2 cellular contexts compared by ENCODE assay signal in genomic region chr14:49970474-49971147, GRCh38.
TF ChIP-seq lines count a peak whose summit lies in the region.

No MANE protein-coding gene starts in this region.

TF ChIP-seq in GM23338, 12 proteins besides CTCF, POLR2A, EP300 and RAD21 (continued from another document):
- TF ChIP-seq REST (IDR thresholded peaks at IDR 0.05; ENCODE audit: unreplicated experiment) (no peak), NANOG (IDR thresholded peaks at IDR 0.05; ENCODE audit: borderline replicate concordance) (no peak), JUNB (IDR thresholded peaks at IDR 0.05; ENCODE audit: unreplicated experiment) (no peak), ZNF114 (CRISPR knock-in tag; IDR thresholded peaks at IDR 0.05) (no peak), STAT1 (IDR thresholded peaks at IDR 0.05; ENCODE audit: unreplicated experiment) (no peak), ZNF462 (CRISPR knock-in tag; IDR thresholded peaks at IDR 0.05) (no peak), ZNF331 (CRISPR knock-in tag; IDR thresholded peaks at IDR 0.05; ENCODE audit: low read depth) (no peak), EZH2 (IDR thresholded peaks at IDR 0.05; ENCODE audit: low read depth, unreplicated experiment) (no peak), CREB1 (CRISPR knock-in tag; IDR thresholded peaks at IDR 0.05; ENCODE audit: low read depth) (no peak), POLR2AphosphoS5 (IDR thresholded peaks at IDR 0.05; ENCODE audit: low read depth) (no peak), EZH2phosphoT487 (IDR thresholded peaks at IDR 0.05; ENCODE audit: unreplicated experiment) (no peak)

TF ChIP-seq in H1, 55 proteins besides CTCF, POLR2A, EP300 and RAD21 (continued from another document):
- no peak for TF ChIP-seq CHD7 (IDR thresholded peaks at IDR 0.05; ENCODE audit: insufficient replicate concordance, low read length)
- TF ChIP-seq YY1 (IDR thresholded peaks at IDR 0.05; ENCODE audit: low read depth, low read length): no peak
- no peak for TF ChIP-seq JUND (IDR thresholded peaks at IDR 0.05; ENCODE audit: low read length)
- TF ChIP-seq E2F6 (IDR thresholded peaks at IDR 0.05): no peak
- no peak for TF ChIP-seq KDM4A (IDR thresholded peaks at IDR 0.05; ENCODE audit: low read depth, low read length, severe bottlenecking)
- TF ChIP-seq BRCA1 (IDR thresholded peaks at IDR 0.05; ENCODE audit: low read depth, low read length): no peak
- no peak for TF ChIP-seq RXRA (IDR thresholded peaks at IDR 0.05; ENCODE audit: insufficient read depth, low read depth, low read length)
